In the genomic region with DNA sequence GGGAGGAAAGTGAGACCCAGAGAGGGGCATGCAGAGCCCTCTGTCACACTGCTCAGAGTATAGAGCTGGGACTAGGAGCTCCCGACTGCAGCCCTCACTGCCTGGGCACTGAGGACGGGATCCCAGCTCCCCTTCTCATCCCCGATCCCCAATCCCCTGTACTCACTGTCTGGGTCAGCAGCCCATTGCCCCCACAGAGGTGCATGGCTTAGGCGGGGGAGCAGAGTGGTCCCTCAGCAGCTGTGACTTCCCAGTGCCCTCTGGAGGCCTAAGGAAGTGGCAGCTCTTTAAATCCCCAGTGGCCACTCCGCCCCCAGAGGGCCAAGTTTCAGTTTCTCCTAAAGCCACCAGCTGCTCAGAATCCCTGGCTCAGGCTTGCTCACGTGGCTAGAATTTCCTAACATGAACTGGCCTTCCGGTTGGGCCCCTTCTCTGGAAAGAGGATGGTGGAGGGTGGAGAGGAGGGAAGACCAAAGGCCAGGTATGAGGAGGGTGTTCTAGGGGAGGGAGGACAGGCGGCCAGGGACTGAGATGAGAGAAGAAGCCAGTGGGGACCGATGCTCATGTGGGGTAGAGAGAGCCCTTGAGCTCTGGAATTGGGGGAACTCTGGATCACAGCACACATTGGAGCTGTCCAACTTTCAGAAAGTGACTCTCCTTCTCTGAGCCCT, we compare ENCODE assay signal across 9 cellular contexts. TPM values are rescaled to one million over a fixed set of nuclear protein-coding genes. Genes with fewer than 3 reads are reported as not detected.
DNase-seq lines count a peak whose midpoint lies in the region; ATAC-seq and TF ChIP-seq lines count a peak whose summit lies in the region.
"Had no signal": no experiment of that assay in that cellular context is flagged by ENCODE, and none has a peak within 500 bp of the region (broad histone marks: within the 10 kb centered on the region; RNA-seq: fewer than 3 reads in every experiment).

A gene with protein sequence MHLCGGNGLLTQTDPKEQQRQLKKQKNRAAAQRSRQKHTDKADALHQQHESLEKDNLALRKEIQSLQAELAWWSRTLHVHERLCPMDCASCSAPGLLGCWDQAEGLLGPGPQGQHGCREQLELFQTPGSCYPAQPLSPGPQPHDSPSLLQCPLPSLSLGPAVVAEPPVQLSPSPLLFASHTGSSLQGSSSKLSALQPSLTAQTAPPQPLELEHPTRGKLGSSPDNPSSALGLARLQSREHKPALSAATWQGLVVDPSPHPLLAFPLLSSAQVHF (minus strand): TSS at position 262 of the 671 bp plus-strand sequence. CDS start 57 bp downstream, at position 205.

- ATAC-seq in GM19324 (IDR thresholded peaks at IDR 0.05; ENCODE audit: low FRiP score, unreplicated experiment) (no peak), GM19463 (IDR thresholded peaks at IDR 0.05; ENCODE audit: unreplicated experiment) (no peak)

- intact Hi-C loops in thyroid gland (cut with DNase I) = loop anchor here (10.0 kb wide), 1 partner anchor 62 kb away; a partner anchor contains a TSS

- H3K4me3 Mint-ChIP-seq in endothelial cell (ENCODE audit: unreplicated experiment) = no peak within 1 kb of the TSS

- H3K4me1 Mint-ChIP-seq in endothelial cell (ENCODE audit: unreplicated experiment) = peaks cover 4% of the 10 kb centered on the region

- H3K4me3 ChIP-seq in thyroid gland (replicated peaks in 1 of 3) = no peak within 1 kb of the TSS

- no peak within 1 kb of the TSS for H3K27ac Mint-ChIP-seq in endothelial cell (ENCODE audit: unreplicated experiment)

- peak within 1 kb of the TSS in 1 of 3 donors; percentile 50 for H3K27ac ChIP-seq in thyroid gland

- TF ChIP-seq POLR2A in thyroid gland (IDR thresholded peaks at IDR 0.05) = peak in 1 of 2 donors; percentile 55

- no peaks in the 10 kb centered on the region for H3K36me3 Mint-ChIP-seq in endothelial cell (ENCODE audit: low read depth, unreplicated experiment)

- no peaks in the 10 kb centered on the region for H3K36me3 ChIP-seq in thyroid gland

- 21 to 22% methylated on average over 7 to 9 of the region's 9 CpGs for WGBS in thyroid gland, 2 donors

- peaks cover 4% of the 10 kb centered on the region for H3K27me3 Mint-ChIP-seq in endothelial cell (ENCODE audit: unreplicated experiment)

- peak; percentile 78 for DNase-seq in DMS53 treated with DMSO at 0.1 percent for 48 hours (lab: John Stamatoyannopoulos, UW; ENCODE audit: unreplicated experiment)
- peak; percentile 75 for DNase-seq in SHP77 treated with DMSO at 0.1 percent for 48 hours (lab: John Stamatoyannopoulos, UW)
- DNase-seq in endothelial cell (ENCODE audit: low spot score) = peak; percentile 59
- DNase-seq in medulla oblongata (ENCODE audit: extremely low spot score) = peak; percentile 90
- DNase-seq in thyroid gland = peak; percentile 81

- no peak for TF ChIP-seq EP300 in Ishikawa (IDR thresholded peaks at IDR 0.05; ENCODE audit: borderline replicate concordance)

- TF ChIP-seq RAD21 in Ishikawa (IDR thresholded peaks at IDR 0.05; ENCODE audit: low read depth) = peak; percentile 62

- no peaks in the 10 kb centered on the region for H3K9me3 Mint-ChIP-seq in endothelial cell (ENCODE audit: unreplicated experiment)

- no peaks in the 10 kb centered on the region for H3K27me3 ChIP-seq in thyroid gland

- no peak for TF ChIP-seq CTCF in endothelial cell (IDR thresholded peaks at IDR 0.05; ENCODE audit: unreplicated experiment)
- peak in 4 of 6 experiments; percentile 48 to 58 (median 56) for TF ChIP-seq CTCF in thyroid gland (IDR thresholded peaks at IDR 0.05)

- no peaks in the 10 kb centered on the region for H3K9me3 ChIP-seq in thyroid gland

- H3K4me1 ChIP-seq in thyroid gland = peaks cover 8 to 15% of the 10 kb centered on the region in 2 donors

TF ChIP-seq in Ishikawa, 13 proteins besides CTCF, POLR2A, EP300 and RAD21:
- TF ChIP-seq, protein P1, sequence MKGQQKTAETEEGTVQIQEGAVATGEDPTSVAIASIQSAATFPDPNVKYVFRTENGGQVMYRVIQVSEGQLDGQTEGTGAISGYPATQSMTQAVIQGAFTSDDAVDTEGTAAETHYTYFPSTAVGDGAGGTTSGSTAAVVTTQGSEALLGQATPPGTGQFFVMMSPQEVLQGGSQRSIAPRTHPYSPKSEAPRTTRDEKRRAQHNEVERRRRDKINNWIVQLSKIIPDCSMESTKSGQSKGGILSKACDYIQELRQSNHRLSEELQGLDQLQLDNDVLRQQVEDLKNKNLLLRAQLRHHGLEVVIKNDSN (IDR thresholded peaks at IDR 0.05) = peak; percentile 77
- TF ChIP-seq, protein P2, sequence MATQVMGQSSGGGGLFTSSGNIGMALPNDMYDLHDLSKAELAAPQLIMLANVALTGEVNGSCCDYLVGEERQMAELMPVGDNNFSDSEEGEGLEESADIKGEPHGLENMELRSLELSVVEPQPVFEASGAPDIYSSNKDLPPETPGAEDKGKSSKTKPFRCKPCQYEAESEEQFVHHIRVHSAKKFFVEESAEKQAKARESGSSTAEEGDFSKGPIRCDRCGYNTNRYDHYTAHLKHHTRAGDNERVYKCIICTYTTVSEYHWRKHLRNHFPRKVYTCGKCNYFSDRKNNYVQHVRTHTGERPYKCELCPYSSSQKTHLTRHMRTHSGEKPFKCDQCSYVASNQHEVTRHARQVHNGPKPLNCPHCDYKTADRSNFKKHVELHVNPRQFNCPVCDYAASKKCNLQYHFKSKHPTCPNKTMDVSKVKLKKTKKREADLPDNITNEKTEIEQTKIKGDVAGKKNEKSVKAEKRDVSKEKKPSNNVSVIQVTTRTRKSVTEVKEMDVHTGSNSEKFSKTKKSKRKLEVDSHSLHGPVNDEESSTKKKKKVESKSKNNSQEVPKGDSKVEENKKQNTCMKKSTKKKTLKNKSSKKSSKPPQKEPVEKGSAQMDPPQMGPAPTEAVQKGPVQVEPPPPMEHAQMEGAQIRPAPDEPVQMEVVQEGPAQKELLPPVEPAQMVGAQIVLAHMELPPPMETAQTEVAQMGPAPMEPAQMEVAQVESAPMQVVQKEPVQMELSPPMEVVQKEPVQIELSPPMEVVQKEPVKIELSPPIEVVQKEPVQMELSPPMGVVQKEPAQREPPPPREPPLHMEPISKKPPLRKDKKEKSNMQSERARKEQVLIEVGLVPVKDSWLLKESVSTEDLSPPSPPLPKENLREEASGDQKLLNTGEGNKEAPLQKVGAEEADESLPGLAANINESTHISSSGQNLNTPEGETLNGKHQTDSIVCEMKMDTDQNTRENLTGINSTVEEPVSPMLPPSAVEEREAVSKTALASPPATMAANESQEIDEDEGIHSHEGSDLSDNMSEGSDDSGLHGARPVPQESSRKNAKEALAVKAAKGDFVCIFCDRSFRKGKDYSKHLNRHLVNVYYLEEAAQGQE (IDR thresholded peaks at IDR 0.05; ENCODE audit: low read depth) = peak; percentile 66
- no peak for TF ChIP-seq ZBTB7A (IDR thresholded peaks at IDR 0.05; ENCODE audit: low read depth)

RNA-seq across cellular contexts. Expression of the gene that starts here (rescaled TPM):
- not detected for total RNA-seq in endothelial cell (ENCODE audit: unreplicated experiment)
- 1 to 10 TPM; 1.2 to 9.1 (median 2.3) TPM for total RNA-seq in thyroid gland
- total RNA-seq: activated CD8-positive, alpha-beta memory T cell treated with anti-CD3 and anti-CD28 coated beads for 36 hours had no signal

Comparison
In these comparisons a context has a peak if more than half of its experiments do, and no peak if none do; other contexts are left out.
1. Peak in DNase-seq in endothelial cell; RNA of the gene not detected or under 1 TPM.